ENCODE assay signal across 1 cellular context in the genomic region with DNA sequence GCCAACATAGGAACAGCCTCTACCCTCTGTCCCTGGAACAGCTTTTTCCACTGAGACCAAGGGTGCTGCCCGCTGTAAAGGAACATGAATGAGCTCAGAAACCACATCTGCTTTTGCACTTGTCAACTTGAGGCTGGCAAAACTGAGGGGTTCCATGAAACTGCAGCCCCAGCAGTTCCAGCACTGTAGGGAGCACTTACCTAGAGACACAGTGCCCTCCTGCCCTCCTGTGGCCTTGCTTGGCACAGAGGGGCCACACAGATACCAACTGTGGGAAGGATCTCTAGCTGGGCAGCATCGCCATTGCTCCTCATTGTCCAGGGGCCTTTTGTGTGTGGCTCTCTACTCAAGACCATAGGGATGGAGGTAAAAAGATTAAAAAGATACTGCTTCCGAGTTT.
TF ChIP-seq lines count a peak whose summit lies in the region.

No MANE protein-coding gene starts in this region.

TF ChIP-seq in HepG2, 621 proteins besides CTCF, POLR2A, EP300 and RAD21 (continued from another document):
- TF ChIP-seq, protein P1, sequence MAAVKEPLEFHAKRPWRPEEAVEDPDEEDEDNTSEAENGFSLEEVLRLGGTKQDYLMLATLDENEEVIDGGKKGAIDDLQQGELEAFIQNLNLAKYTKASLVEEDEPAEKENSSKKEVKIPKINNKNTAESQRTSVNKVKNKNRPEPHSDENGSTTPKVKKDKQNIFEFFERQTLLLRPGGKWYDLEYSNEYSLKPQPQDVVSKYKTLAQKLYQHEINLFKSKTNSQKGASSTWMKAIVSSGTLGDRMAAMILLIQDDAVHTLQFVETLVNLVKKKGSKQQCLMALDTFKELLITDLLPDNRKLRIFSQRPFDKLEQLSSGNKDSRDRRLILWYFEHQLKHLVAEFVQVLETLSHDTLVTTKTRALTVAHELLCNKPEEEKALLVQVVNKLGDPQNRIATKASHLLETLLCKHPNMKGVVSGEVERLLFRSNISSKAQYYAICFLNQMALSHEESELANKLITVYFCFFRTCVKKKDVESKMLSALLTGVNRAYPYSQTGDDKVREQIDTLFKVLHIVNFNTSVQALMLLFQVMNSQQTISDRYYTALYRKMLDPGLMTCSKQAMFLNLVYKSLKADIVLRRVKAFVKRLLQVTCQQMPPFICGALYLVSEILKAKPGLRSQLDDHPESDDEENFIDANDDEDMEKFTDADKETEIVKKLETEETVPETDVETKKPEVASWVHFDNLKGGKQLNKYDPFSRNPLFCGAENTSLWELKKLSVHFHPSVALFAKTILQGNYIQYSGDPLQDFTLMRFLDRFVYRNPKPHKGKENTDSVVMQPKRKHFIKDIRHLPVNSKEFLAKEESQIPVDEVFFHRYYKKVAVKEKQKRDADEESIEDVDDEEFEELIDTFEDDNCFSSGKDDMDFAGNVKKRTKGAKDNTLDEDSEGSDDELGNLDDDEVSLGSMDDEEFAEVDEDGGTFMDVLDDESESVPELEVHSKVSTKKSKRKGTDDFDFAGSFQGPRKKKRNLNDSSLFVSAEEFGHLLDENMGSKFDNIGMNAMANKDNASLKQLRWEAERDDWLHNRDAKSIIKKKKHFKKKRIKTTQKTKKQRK (IDR thresholded peaks at IDR 0.05; ENCODE audit: low read length): no peak
TF ChIP-seq in HepG2: peak in this region for 0.
